In the genomic region with DNA sequence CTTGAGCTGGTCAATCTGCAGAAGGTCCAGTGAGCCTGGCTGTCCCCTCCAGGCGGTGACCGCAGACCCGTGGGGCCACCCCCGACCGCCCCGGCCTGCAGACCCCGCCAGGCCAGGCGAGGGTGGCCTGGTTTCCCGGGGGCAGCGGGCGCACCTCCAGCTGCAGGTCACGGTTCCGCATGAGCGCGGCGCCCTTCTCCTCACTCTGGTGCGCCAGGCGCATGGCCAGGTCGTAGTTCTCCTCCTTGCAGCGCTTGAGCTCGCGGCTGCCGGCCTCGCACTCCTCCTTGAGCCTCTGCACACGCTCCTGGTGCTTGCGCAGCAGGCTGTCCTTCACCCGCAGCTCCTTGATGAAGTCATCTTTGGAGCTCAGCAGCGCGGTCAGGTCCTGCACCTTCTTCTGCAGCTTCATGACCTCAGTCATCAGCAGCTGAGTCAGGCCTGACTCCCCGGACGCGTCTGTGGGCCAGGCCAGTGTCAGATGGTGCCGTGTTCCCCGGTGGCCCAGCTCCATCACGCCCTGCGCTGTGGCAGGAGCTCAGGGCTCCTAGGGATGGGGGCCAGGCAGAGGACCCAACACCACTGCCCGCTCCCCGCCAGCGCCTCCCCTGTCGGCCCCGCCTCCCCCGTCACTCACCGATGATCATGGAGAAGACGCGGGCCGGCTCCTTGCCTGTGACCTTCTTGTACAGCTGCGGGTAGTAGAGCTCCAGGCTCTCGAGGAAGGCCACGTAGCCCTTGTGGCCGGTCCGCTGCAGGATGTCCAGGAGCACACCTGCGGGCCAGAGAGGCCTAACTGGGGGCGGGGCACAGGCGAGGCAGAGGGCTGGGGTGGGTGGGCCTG, we compare ENCODE assay signal across 1 cellular context.
TF ChIP-seq lines count a peak whose summit lies in the region.

No MANE protein-coding gene starts in this region.

TF ChIP-seq in WTC11, 78 proteins besides CTCF, POLR2A, EP300 and RAD21 (continued from another document):
- TF ChIP-seq, protein P1, sequence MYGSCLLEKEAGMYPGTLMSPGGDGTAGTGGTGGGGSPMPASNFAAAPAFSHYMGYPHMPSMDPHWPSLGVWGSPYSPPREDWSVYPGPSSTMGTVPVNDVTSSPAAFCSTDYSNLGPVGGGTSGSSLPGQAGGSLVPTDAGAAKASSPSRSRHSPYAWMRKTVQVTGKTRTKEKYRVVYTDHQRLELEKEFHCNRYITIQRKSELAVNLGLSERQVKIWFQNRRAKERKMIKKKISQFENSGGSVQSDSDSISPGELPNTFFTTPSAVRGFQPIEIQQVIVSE (CRISPR knock-in tag; IDR thresholded peaks at IDR 0.05; ENCODE audit: borderline replicate concordance) = no peak
- no peak for TF ChIP-seq MYBL2 (CRISPR knock-in tag; IDR thresholded peaks at IDR 0.05)
- TF ChIP-seq, protein P2, sequence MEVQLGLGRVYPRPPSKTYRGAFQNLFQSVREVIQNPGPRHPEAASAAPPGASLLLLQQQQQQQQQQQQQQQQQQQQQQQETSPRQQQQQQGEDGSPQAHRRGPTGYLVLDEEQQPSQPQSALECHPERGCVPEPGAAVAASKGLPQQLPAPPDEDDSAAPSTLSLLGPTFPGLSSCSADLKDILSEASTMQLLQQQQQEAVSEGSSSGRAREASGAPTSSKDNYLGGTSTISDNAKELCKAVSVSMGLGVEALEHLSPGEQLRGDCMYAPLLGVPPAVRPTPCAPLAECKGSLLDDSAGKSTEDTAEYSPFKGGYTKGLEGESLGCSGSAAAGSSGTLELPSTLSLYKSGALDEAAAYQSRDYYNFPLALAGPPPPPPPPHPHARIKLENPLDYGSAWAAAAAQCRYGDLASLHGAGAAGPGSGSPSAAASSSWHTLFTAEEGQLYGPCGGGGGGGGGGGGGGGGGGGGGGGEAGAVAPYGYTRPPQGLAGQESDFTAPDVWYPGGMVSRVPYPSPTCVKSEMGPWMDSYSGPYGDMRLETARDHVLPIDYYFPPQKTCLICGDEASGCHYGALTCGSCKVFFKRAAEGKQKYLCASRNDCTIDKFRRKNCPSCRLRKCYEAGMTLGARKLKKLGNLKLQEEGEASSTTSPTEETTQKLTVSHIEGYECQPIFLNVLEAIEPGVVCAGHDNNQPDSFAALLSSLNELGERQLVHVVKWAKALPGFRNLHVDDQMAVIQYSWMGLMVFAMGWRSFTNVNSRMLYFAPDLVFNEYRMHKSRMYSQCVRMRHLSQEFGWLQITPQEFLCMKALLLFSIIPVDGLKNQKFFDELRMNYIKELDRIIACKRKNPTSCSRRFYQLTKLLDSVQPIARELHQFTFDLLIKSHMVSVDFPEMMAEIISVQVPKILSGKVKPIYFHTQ (CRISPR knock-in tag; IDR thresholded peaks at IDR 0.05) = no peak
